In the genomic region with DNA sequence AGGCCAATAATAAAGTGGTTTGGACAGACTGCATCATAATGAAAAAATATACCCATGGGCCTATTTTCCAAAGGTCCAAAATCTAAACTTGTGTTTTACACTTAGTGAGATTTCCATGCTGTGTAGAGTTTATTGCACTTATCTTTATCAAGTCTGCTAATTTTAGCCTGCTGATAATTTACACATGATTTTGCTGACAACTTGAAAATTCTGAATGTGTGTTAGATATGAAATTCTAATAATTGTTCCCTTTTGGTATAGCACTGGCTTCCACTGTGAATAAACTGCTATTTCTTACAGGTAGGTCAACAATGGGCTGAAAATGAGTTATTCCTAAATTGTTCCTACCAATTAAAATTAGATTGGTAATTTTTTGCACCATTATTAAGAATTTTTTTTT, we compare ENCODE assay signal across 11 cellular contexts.
"Had no signal": no experiment of that assay in that cellular context is flagged by ENCODE, and none has a peak within 500 bp of the region (broad histone marks: within the 10 kb centered on the region; RNA-seq: fewer than 3 reads in every experiment).

No MANE protein-coding gene starts in this region.

- ATAC-seq: GM23338, HCT116 had no signal

- H2AFZ ChIP-seq: GM23248, GM23338 had no signal

- H3K9me3 ChIP-seq: HAP-1 had no signal

- H3K9me3 Mint-ChIP-seq: GM23338, H9 had no signal

- H3K27ac ChIP-seq: GM23248 had no signal

- FAIRE-seq: H1, H54 had no signal

- H3K4me2 ChIP-seq: GM23338 had no signal

- H3K4me3 Mint-ChIP-seq: GM23338, H9, HFFc6 had no signal

- DNase-seq: GM23248, GOT3, H7, H9, HCEC 1CT, HFFc6 had no signal

- H3K27ac Mint-ChIP-seq: GM23338, HFFc6 had no signal

- H3K4me1 ChIP-seq: HAP-1 had no signal

- H3K4me1 Mint-ChIP-seq: GM23338, H9 had no signal

- H3K9ac ChIP-seq: GM23248 had no signal

- H3K36me3 ChIP-seq: HAP-1 had no signal

- H3K4me3 ChIP-seq: GM23248, GM23338, HAP-1 had no signal
